9 cellular contexts compared by ENCODE assay signal in genomic region chr22:38490475-38490874, GRCh38. TPM values are rescaled to one million over a fixed set of nuclear protein-coding genes. Genes with fewer than 3 reads are reported as not detected.
DNase-seq lines count a peak whose midpoint lies in the region; ATAC-seq and TF ChIP-seq lines count a peak whose summit lies in the region.
"Had no signal": no experiment of that assay in that cellular context is flagged by ENCODE, and none has a peak within 500 bp of the region (broad histone marks: within the 10 kb centered on the region; RNA-seq: fewer than 3 reads in every experiment).

No MANE protein-coding gene starts in this region.

- peaks cover 79 to 95% (median 93%) of the 10 kb centered on the region in 3 experiments for H3K36me3 Mint-ChIP-seq in H9 (ENCODE audit: insufficient read depth in 1 of 3, low read depth in 3 of 3)

- H3K9ac ChIP-seq in H9 (ENCODE audit: extremely low read depth, insufficient read length, low read length) = no peak overlapping the region
- no peak overlapping the region for H3K9ac ChIP-seq in skeletal muscle tissue (ENCODE audit: low read depth in 1 of 3, low read length in 3 of 3)

- no peaks in the 10 kb centered on the region for H3K23me2 ChIP-seq in H9 (ENCODE audit: insufficient read length, low read depth, low read length, poor library complexity, severe bottlenecking)

- H4K20me1 ChIP-seq in H9 (ENCODE audit: control insufficient read depth, insufficient read depth, insufficient read length) = no peaks in the 10 kb centered on the region

- no peak overlapping the region for H4K91ac ChIP-seq in H9 (ENCODE audit: insufficient read length, low read depth, low read length)

- H3K27ac Mint-ChIP-seq in H9 = peak overlapping the region; percentile 60 to 97 (median 94); a peak in 6 of 7 replicates

- no CpG with 5 or more reads among the region's 2 CpGs for WGBS in H9 (ENCODE audit: extremely low coverage, insufficient read length, low lambda C conversion rate)

- no peak overlapping the region for H3K14ac ChIP-seq in H9 (ENCODE audit: insufficient read depth, low read length)

- H2BK12ac ChIP-seq in H9 (ENCODE audit: insufficient read length, low read depth, low read length) = no peak overlapping the region

- no peak overlapping the region for H4K5ac ChIP-seq in H9 (ENCODE audit: insufficient read length, low read depth, low read length)

- intact Hi-C loops in left ventricle myocardium superior (cut with micrococcal nuclease) = no loop called here
- intact Hi-C loops in posterior vena cava (cut with DNase I) = no loop called here

- no peak overlapping the region for H2AK5ac ChIP-seq in H9 (ENCODE audit: insufficient read length, low read length)

- H3K4me3 Mint-ChIP-seq in H9 = no peak overlapping the region

- H3K9me3 Mint-ChIP-seq in H9 = no peaks in the 10 kb centered on the region

- H2BK15ac ChIP-seq in H9 (ENCODE audit: low read depth, low read length) = no peak overlapping the region

- peaks cover 98% of the 10 kb centered on the region for H3K36me3 ChIP-seq in RWPE2 (ENCODE audit: low read depth)
- H3K36me3 ChIP-seq in skeletal muscle tissue (ENCODE audit: control insufficient read depth in 3 of 3, insufficient read depth in 3 of 3, low read length in 3 of 3) = peaks cover 79 to 91% (median 88%) of the 10 kb centered on the region in 3 donors

- no peak overlapping the region for H3T11ph ChIP-seq in H9 (ENCODE audit: low read length)

- no peak overlapping the region for H3K4ac ChIP-seq in H9 (ENCODE audit: low read depth, low read length)

- H3K4me1 Mint-ChIP-seq in H9 = peaks cover 22 to 45% of the 10 kb centered on the region in 2 experiments

- H3K27ac ChIP-seq in H9 (ENCODE audit: insufficient read length, low read depth, low read length) (no peak overlapping the region), RWPE2 (ENCODE audit: poor library complexity, severe bottlenecking) (peak overlapping the region; percentile 13), skeletal muscle tissue (ENCODE audit: low read depth, low read length) (peak overlapping the region; percentile 54)

- DNase-seq in H9 = no peak
- DNase-seq in RWPE2 (ENCODE audit: low spot score) = no peak
- no peak for DNase-seq in left ventricle myocardium superior
- DNase-seq in posterior vena cava (ENCODE audit: low spot score) = no peak
- no peak for DNase-seq in DMS153 treated with DMSO at 0.1 percent for 48 hours (lab: John Stamatoyannopoulos, UW; ENCODE audit: unreplicated experiment)

- no peak overlapping the region for H3K23ac ChIP-seq in H9 (ENCODE audit: insufficient read length, low read depth, low read length)

- H3K4me2 ChIP-seq in H9 (ENCODE audit: insufficient read depth, insufficient read length, low read length) = no peak overlapping the region

- H4K8ac ChIP-seq in H9 (replicated peaks; ENCODE audit: insufficient read length, low read depth, low read length) = no peak overlapping the region

- H2BK120ac ChIP-seq in H9 (ENCODE audit: low read depth, low read length, poor library complexity, severe bottlenecking) = no peak overlapping the region

- no peak overlapping the region for H3K18ac ChIP-seq in H9 (ENCODE audit: insufficient read length, low read depth, low read length)

- no peak overlapping the region for H2BK20ac ChIP-seq in H9 (ENCODE audit: low read depth, low read length, poor library complexity, severe bottlenecking)

- H3K27me3 Mint-ChIP-seq in H9 (ENCODE audit: low read depth) = no peaks in the 10 kb centered on the region; the same call in 1 of the 2 replicates

- H3K4me1 ChIP-seq in H9 (ENCODE audit: insufficient read depth, low read length) (no peaks in the 10 kb centered on the region), RWPE2 (ENCODE audit: insufficient read depth, poor library complexity, severe bottlenecking) (no peaks in the 10 kb centered on the region), skeletal muscle tissue (ENCODE audit: control insufficient read depth in 3 of 3, insufficient read depth in 3 of 3, low read length in 3 of 3) (peaks cover 3 to 13% (median 10%) of the 10 kb centered on the region in 3 donors)
- H3K4me1 ChIP-seq: testis had no signal

- H3K9me3 ChIP-seq in H9 (ENCODE audit: control insufficient read depth, low read depth, low read length) (no peaks in the 10 kb centered on the region), RWPE2 (ENCODE audit: severe bottlenecking) (no peaks in the 10 kb centered on the region), skeletal muscle tissue (ENCODE audit: control insufficient read depth in 3 of 3, low read length in 3 of 3) (no peaks in the 10 kb centered on the region)
- H3K9me3 ChIP-seq: testis had no signal

- H3K79me2 ChIP-seq in H9 (ENCODE audit: insufficient read depth, low read length) = no peaks in the 10 kb centered on the region

- H3K4me3 ChIP-seq in RWPE2 (ENCODE audit: severe bottlenecking) = no peak overlapping the region
- no peak overlapping the region for H3K4me3 ChIP-seq in skeletal muscle tissue (ENCODE audit: low read length in 3 of 3)
- H3K4me3 ChIP-seq: lung, testis had no signal

- 0 out of 3 replicates have a peak, but pooled peaks have one; percentile 12 for TF ChIP-seq CTCF in H9 (conservative IDR thresholded peaks at IDR 0.05)
- no peak for TF ChIP-seq CTCF in RWPE2 (IDR thresholded peaks at IDR 0.05; ENCODE audit: poor library complexity, severe bottlenecking)

- H3K27me3 ChIP-seq in H9 (ENCODE audit: insufficient read depth, low read length) (no peaks in the 10 kb centered on the region), RWPE2 (ENCODE audit: insufficient read depth, poor library complexity, severe bottlenecking) (no peaks in the 10 kb centered on the region), skeletal muscle tissue (ENCODE audit: control insufficient read depth in 3 of 3, insufficient read depth in 3 of 3, low read length in 3 of 3) (no peaks in the 10 kb centered on the region)
- H3K27me3 ChIP-seq: testis had no signal

- ATAC-seq in RWPE2 (ENCODE audit: low read depth) (0 out of 3 replicates have a peak, but pooled peaks have one; percentile 28), left ventricle myocardium superior (peak; percentile 13), GM18861 (IDR thresholded peaks at IDR 0.05; ENCODE audit: unreplicated experiment) (no peak)

- H2AFZ ChIP-seq in H9 (ENCODE audit: low read length) = no peak overlapping the region

- H3K79me1 ChIP-seq in H9 (ENCODE audit: insufficient read depth, low read depth, low read length, poor library complexity, severe bottlenecking) = no peaks in the 10 kb centered on the region

- no peak overlapping the region for H2BK5ac ChIP-seq in H9 (ENCODE audit: insufficient read length, low read length)

- no peak overlapping the region for H3K56ac ChIP-seq in H9 (ENCODE audit: insufficient read length, low read depth, low read length)

RNA-seq across cellular contexts. Expression of gene DDX17, which starts 15.6 kb away (rescaled TPM):
- total RNA-seq in H9 (2021) (529 and 538 TPM in 2 replicates), left ventricle myocardium superior (212 TPM), skeletal muscle tissue (358 TPM), posterior vena cava (100 to 1,000 TPM; 260 to 323 TPM)

RNA-seq across cellular contexts. Expression of gene KDELR3, which starts 22.6 kb away (rescaled TPM):
- 7.2 and 7.3 TPM in 2 replicates for total RNA-seq in H9 (2021)
- total RNA-seq in left ventricle myocardium superior = 4.2 TPM
- total RNA-seq in skeletal muscle tissue = 32.9 TPM
- 10 to 100 TPM; 14.5 to 23.1 TPM for total RNA-seq in posterior vena cava

RNA-seq across cellular contexts. Expression of gene KCNJ4, which starts 35.5 kb away (rescaled TPM):
- 0.88 and 0.92 TPM in 2 replicates for total RNA-seq in H9 (2021)
- total RNA-seq in left ventricle myocardium superior = 20.5 TPM
- total RNA-seq in skeletal muscle tissue = not detected
- not detected for total RNA-seq in posterior vena cava
- total RNA-seq: lung had no signal

Comparison
In these comparisons a context has a peak if more than half of its experiments do, and no peak if none do; other contexts are left out.
1. RNA of gene KCNJ4, which starts 35.5 kb away (total RNA-seq): 20.5 TPM in left ventricle myocardium superior (single experiment); 0.88 to 0.92 TPM in H9, not detected in skeletal muscle tissue (single experiment) and not detected in posterior vena cava; every median in the first group is over 10 times any median in the second.